8 cellular contexts compared by ENCODE assay signal in the genomic region with DNA sequence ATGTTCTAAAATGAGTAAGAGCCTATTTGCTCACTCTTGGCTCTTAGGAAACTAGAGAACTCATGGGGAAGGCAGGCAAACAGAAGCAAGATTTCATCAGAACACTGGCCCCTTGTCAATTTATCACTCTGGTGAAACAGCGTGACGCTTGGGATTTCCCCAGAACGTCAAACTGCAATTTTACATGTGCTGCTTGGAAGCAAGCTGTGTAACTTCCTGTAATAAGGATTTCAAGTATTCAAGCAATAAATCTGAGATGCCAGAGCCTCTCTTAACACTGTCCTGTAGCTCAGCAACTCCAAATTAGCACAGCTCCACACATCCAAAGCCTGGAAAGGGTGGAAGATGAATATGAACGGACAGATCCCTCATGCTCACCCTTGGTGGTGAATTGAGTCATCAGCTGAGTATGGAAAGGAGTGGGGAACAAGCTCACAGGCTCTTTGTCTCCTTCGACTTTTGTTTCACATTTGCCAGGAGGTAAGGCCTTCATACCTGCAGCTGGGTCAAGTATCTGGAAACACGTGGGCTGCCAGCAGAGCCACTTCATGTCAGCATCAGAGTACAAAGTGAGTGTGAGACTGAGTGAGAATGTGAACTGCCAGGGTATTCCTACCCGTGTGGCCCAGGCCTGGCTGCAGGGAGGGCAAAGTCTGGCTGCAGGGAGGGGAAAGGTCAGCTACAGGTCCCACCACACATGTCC.
DNase-seq lines count a peak whose midpoint lies in the region; ATAC-seq, FAIRE-seq and TF ChIP-seq lines count a peak whose summit lies in the region.

No MANE protein-coding gene starts in this region.

- FAIRE-seq in HTR-8/SVneo (lab: Jason Lieb, UNC), result no peak

- H3K27ac ChIP-seq in VCaP (peak overlapping the region; percentile 72), coronary artery (peak overlapping the region; percentile 67 to 89)

- peak overlapping the region; percentile 99 for H3K27ac Mint-ChIP-seq in stimulated activated naive CD8-positive, alpha-beta T cell treated with anti-CD3 and anti-CD28 coated beads, Interleukin-15, Interleukin-2, amounts not matched to agents 100 ng/mL and 50 ng/mL, for 24 hours

- TF ChIP-seq CTCF in VCaP (conservative IDR thresholded peaks at IDR 0.05) (no peak), coronary artery (IDR thresholded peaks at IDR 0.05) (no peak)

- H3K27me3 Mint-ChIP-seq in stimulated activated naive CD8-positive, alpha-beta T cell treated with anti-CD3 and anti-CD28 coated beads, Interleukin-15, Interleukin-2, amounts not matched to agents 100 ng/mL and 50 ng/mL, for 24 hours, result peaks cover 4% of the 10 kb centered on the region

- H3K9me3 Mint-ChIP-seq in stimulated activated naive CD8-positive, alpha-beta T cell treated with anti-CD3 and anti-CD28 coated beads, Interleukin-15, Interleukin-2, amounts not matched to agents 100 ng/mL and 50 ng/mL, for 24 hours, result peaks cover 4% of the 10 kb centered on the region

- peak; percentile 84 for ATAC-seq in GM21515 (IDR thresholded peaks at IDR 0.05; ENCODE audit: unreplicated experiment)

- peak overlapping the region; percentile 41 for H3K4me3 ChIP-seq in coronary artery

- peaks cover 78% of the 10 kb centered on the region for H3K4me1 Mint-ChIP-seq in stimulated activated naive CD8-positive, alpha-beta T cell treated with anti-CD3 and anti-CD28 coated beads, Interleukin-15, Interleukin-2, amounts not matched to agents 100 ng/mL and 50 ng/mL, for 24 hours (ENCODE audit: low read depth)

- peak; percentile 99 for DNase-seq in EH (ENCODE audit: low read depth)
- DNase-seq in HTR-8/SVneo (ENCODE audit: insufficient read length, low spot score), result peak; percentile 61
- peak; percentile 92 for DNase-seq in coronary artery (ENCODE audit: low spot score)
- peak; percentile 77 for DNase-seq in mucosa of gallbladder (ENCODE audit: low spot score)
- DNase-seq in NCI-H1048 (lab: John Stamatoyannopoulos, UW), result no peak

- H3K4me3 Mint-ChIP-seq in stimulated activated naive CD8-positive, alpha-beta T cell treated with anti-CD3 and anti-CD28 coated beads, Interleukin-15, Interleukin-2, amounts not matched to agents 100 ng/mL and 50 ng/mL, for 24 hours, result peak overlapping the region; percentile 80

- H3K36me3 Mint-ChIP-seq in stimulated activated naive CD8-positive, alpha-beta T cell treated with anti-CD3 and anti-CD28 coated beads, Interleukin-15, Interleukin-2, amounts not matched to agents 100 ng/mL and 50 ng/mL, for 24 hours (ENCODE audit: low read depth), result peaks cover 10% of the 10 kb centered on the region
